Comparison of ENCODE assay signal across 12 cellular contexts in the genomic region with DNA sequence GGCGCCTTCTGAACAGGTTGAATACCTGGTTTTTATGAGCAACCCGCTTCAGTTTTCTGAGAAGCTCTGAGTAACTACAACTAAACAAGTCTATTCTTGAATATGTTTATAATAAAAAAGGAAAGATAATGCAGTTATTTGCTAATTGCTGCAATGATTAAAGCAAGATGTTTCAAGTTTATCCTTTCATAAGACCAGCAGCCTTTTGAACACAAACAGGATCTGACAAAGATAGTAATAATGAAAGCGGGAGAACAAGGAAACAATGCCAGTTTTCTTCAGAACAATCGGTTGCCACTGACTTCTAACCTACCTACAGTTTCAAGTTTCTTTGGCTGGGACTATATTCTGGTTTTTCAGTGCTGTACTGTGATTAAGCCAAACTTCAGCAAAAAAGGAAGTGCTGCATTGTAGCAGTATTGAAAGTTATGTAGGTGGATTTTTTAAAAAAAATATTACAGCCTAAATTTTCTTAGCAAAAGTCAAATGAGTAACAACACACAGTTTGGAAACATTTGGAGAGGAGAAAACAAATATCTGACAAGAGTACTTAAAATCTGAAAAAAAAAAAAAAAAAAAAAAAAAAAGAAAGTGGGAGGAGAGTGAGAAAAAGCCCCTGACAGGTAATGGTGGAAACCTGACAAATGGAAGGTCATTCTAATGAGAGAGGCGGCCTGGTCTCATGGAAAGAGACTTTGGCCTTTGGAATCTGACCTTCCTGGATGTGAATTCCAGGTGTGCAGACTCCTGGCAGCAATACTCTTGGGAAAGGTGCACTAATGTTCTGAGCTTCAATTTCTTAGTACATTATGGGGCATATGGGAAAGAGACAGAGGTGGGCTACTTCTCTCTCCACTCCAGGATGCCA. TPM values are rescaled to one million over a fixed set of nuclear protein-coding genes. Genes with fewer than 3 reads are reported as not detected.
A peak's percentile ranks its signal among the peaks of the same experiment; 100 is the strongest.
DNase-seq lines count a peak whose midpoint lies in the region; ATAC-seq, FAIRE-seq and TF ChIP-seq lines count a peak whose summit lies in the region.
"Had no signal": no experiment of that assay in that cellular context is flagged by ENCODE, and none has a peak within 500 bp of the region (broad histone marks: within the 10 kb centered on the region; RNA-seq: fewer than 3 reads in every experiment).

No MANE protein-coding gene starts in this region.

- no peak for TF ChIP-seq POLR2A in GM12891 (IDR thresholded peaks at IDR 0.05; ENCODE audit: low read depth, low read length)
- no peak for TF ChIP-seq POLR2A in heart left ventricle (IDR thresholded peaks at IDR 0.05)

- no peak for ATAC-seq in HG03565 (IDR thresholded peaks at IDR 0.05; ENCODE audit: unreplicated experiment)
- no peak for ATAC-seq in GM19452 (IDR thresholded peaks at IDR 0.05; ENCODE audit: unreplicated experiment)
- no peak for ATAC-seq in heart left ventricle
- ATAC-seq in GM19324 (IDR thresholded peaks at IDR 0.05; ENCODE audit: low FRiP score, unreplicated experiment): no peak

- H3K4me1 Mint-ChIP-seq in HFFc6 (ENCODE audit: low read depth) (peaks cover 74% of the 10 kb centered on the region), osteocyte (ENCODE audit: unreplicated experiment) (peaks cover 47% of the 10 kb centered on the region)
- peaks cover 65% of the 10 kb centered on the region for H3K4me1 Mint-ChIP-seq in dendritic cell treated with granulocyte-macrophage colony-stimulating factor and Interleukin-4, amounts not matched to agents 40 ng/mL and 50 ng/mL, for 4 days (ENCODE audit: low read depth)

- TF ChIP-seq CTCF in HFFc6 (IDR thresholded peaks at IDR 0.05): no peak
- TF ChIP-seq CTCF in osteocyte (IDR thresholded peaks at IDR 0.05): no peak
- no peak for TF ChIP-seq CTCF in heart left ventricle (IDR thresholded peaks at IDR 0.05)

- H3K27me3 Mint-ChIP-seq in HFFc6 (ENCODE audit: insufficient read depth) (no peaks in the 10 kb centered on the region), osteocyte (ENCODE audit: unreplicated experiment) (no peaks in the 10 kb centered on the region)
- no peaks in the 10 kb centered on the region for H3K27me3 Mint-ChIP-seq in dendritic cell treated with granulocyte-macrophage colony-stimulating factor and Interleukin-4, amounts not matched to agents 40 ng/mL and 50 ng/mL, for 4 days

- H3K36me3 ChIP-seq in heart left ventricle: no peaks in the 10 kb centered on the region
- H3K36me3 ChIP-seq: sigmoid colon had no signal

- 77 to 81% (median 81%) methylated on average over 5 of the region's 5 CpGs for WGBS in heart left ventricle, 4 donors

- peaks cover 0 to 43% (median 0%) of the 10 kb centered on the region in 12 donors for H3K4me1 ChIP-seq in heart left ventricle
- H3K4me1 ChIP-seq: sigmoid colon had no signal

- no peaks in the 10 kb centered on the region for H3K9me3 ChIP-seq in heart left ventricle
- H3K9me3 ChIP-seq: sigmoid colon had no signal

- intact Hi-C loops in dendritic cell treated with granulocyte-macrophage colony-stimulating factor and Interleukin-4, amounts not matched to agents 40 ng/mL and 50 ng/mL, for 4 days (cut with micrococcal nuclease): no loop called here
- intact Hi-C loops in heart left ventricle (cut with DNase I): no loop called here

- H3K9me3 Mint-ChIP-seq in HFFc6: no peaks in the 10 kb centered on the region
- no peaks in the 10 kb centered on the region for H3K9me3 Mint-ChIP-seq in dendritic cell treated with granulocyte-macrophage colony-stimulating factor and Interleukin-4, amounts not matched to agents 40 ng/mL and 50 ng/mL, for 4 days
- H3K9me3 Mint-ChIP-seq in osteocyte (ENCODE audit: unreplicated experiment): no peaks in the 10 kb centered on the region

- FAIRE-seq in GM12891 (lab: Jason Lieb, UNC): no peak

- peak overlapping the region; percentile 41 for H3K4me3 Mint-ChIP-seq in HFFc6
- no peak overlapping the region for H3K4me3 Mint-ChIP-seq in dendritic cell treated with granulocyte-macrophage colony-stimulating factor and Interleukin-4, amounts not matched to agents 40 ng/mL and 50 ng/mL, for 4 days
- H3K4me3 Mint-ChIP-seq in osteocyte (ENCODE audit: unreplicated experiment): no peak overlapping the region

- H3K4me3 ChIP-seq in heart left ventricle: no peak overlapping the region
- H3K4me3 ChIP-seq: sigmoid colon had no signal

- H3K27ac ChIP-seq in heart left ventricle: no peak overlapping the region
- H3K27ac ChIP-seq: sigmoid colon had no signal

- DNase-seq in GM12891 (ENCODE audit: insufficient read length, low spot score): no peak
- DNase-seq in HFFc6: peak; percentile 28
- DNase-seq in osteocyte (ENCODE audit: extremely low spot score, unreplicated experiment): no peak
- no peak for DNase-seq in heart left ventricle
- DNase-seq: activated CD4-positive, alpha-beta T cell treated with anti-CD3 and anti-CD28 coated beads, Interleukin-2, amount 50 U/mL, for 48 hours; Calu3; NCI-H2107; sigmoid colon had no signal

- peaks cover 4% of the 10 kb centered on the region; the same call in 1 of the 2 replicates for H3K36me3 Mint-ChIP-seq in HFFc6 (ENCODE audit: low read depth)
- no peaks in the 10 kb centered on the region for H3K36me3 Mint-ChIP-seq in dendritic cell treated with granulocyte-macrophage colony-stimulating factor and Interleukin-4, amounts not matched to agents 40 ng/mL and 50 ng/mL, for 4 days (ENCODE audit: low read depth)
- H3K36me3 Mint-ChIP-seq in osteocyte (ENCODE audit: unreplicated experiment): no peaks in the 10 kb centered on the region

- peaks cover 0 to 3% (median 0%) of the 10 kb centered on the region in 9 donors for H3K27me3 ChIP-seq in heart left ventricle

- H3K27ac Mint-ChIP-seq in HFFc6: peak overlapping the region; percentile 83
- H3K27ac Mint-ChIP-seq in dendritic cell treated with granulocyte-macrophage colony-stimulating factor and Interleukin-4, amounts not matched to agents 40 ng/mL and 50 ng/mL, for 4 days: peak overlapping the region; percentile 71
- H3K27ac Mint-ChIP-seq in osteocyte (ENCODE audit: unreplicated experiment): peak overlapping the region; percentile 83

TF ChIP-seq in GM12891, 5 proteins besides CTCF, POLR2A, EP300 and RAD21:
- TF ChIP-seq SPI1 (IDR thresholded peaks at IDR 0.05; ENCODE audit: low read depth, low read length) (peak; percentile 95), TAF1 (IDR thresholded peaks at IDR 0.05; ENCODE audit: low read depth, low read length) (no peak)

RNA-seq across cellular contexts. Expression of a gene that starts 11.4 kb away (rescaled TPM):
- 0.12 TPM for polyA plus RNA-seq in GM12891 (2012; ENCODE audit: low read depth, missing spikeins)
- 1 to 10 TPM in 1 of 6 experiments, under 1 TPM in 5; 0.33 to 1.2 (median 0.50) TPM for total RNA-seq in HFFc6 (2021; fragmentation: NEBNext Ultra II Directional; extraction: Animal tissue kit (Norgen Biotek cat#: 25700))
- total RNA-seq in osteocyte (0.34 and 0.51 TPM in 2 replicates), heart left ventricle (1 to 10 TPM in 4 of 9 donors, under 1 TPM in 5; 0.07 to 1.8 (median 0.54) TPM)
- polyA plus RNA-seq in heart left ventricle: under 1 TPM; 0.15 to 0.38 TPM
